12 cellular contexts compared by ENCODE assay signal in the genomic region with DNA sequence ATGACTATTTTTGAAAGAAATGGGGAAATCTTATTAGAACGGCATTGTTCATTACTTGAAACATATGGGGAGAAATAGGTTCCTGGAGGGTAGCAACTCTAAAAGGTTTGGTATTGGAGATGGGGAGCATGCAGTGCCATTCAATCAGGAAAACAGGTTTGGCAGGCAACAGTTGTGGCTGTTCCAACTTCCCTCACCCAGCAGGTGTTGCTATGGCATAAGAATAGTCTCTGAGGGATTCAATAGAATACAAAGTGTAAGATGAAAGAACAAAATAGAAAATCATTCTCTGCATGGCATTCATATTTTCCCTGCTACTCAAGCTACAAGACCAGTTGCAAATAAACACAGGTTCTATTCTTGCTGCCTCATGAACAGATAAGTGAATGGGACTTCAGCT.
DNase-seq lines count a peak whose midpoint lies in the region; ATAC-seq and TF ChIP-seq lines count a peak whose summit lies in the region.
"Had no signal": no experiment of that assay in that cellular context is flagged by ENCODE, and none has a peak within 500 bp of the region (broad histone marks: within the 10 kb centered on the region; RNA-seq: fewer than 3 reads in every experiment).

No MANE protein-coding gene starts in this region.

- H3K4me1 Mint-ChIP-seq in endothelial cell (ENCODE audit: unreplicated experiment) (peaks cover 12% of the 10 kb centered on the region), neural progenitor cell (peaks cover 6% of the 10 kb centered on the region)
- no peaks in the 10 kb centered on the region for H3K4me1 Mint-ChIP-seq in stimulated activated memory B cell treated with anti-CD40 and anti-IgM and Interleukin-4, amounts not matched to agents 10 μg/mL and 1 μg/mL and 100 μg/mL, for 72 hours

- H3K36me3 Mint-ChIP-seq in endothelial cell (ENCODE audit: low read depth, unreplicated experiment) (no peaks in the 10 kb centered on the region), neural progenitor cell (no peaks in the 10 kb centered on the region)
- H3K36me3 Mint-ChIP-seq in stimulated activated memory B cell treated with anti-CD40 and anti-IgM and Interleukin-4, amounts not matched to agents 10 μg/mL and 1 μg/mL and 100 μg/mL, for 72 hours: no peaks in the 10 kb centered on the region

- no peaks in the 10 kb centered on the region for H3K27me3 ChIP-seq in neural progenitor cell
- H3K27me3 ChIP-seq: tibial artery had no signal

- DNase-seq in HEK293T (ENCODE audit: extremely low spot score) (peak; percentile 2), NCI-H526 treated with DMSO at 0.1 percent for 48 hours (lab: John Stamatoyannopoulos, UW) (peak; percentile 60), endothelial cell (ENCODE audit: low spot score) (peak; percentile 25), neural progenitor cell (ENCODE audit: low spot score) (peak; percentile 58)
- DNase-seq: activated T-cell treated with anti-CD3 and anti-CD28 coated beads, Interleukin-2, amount 50 U/mL, for 72 hours; NK-92 treated with Interleukin-12 subunit alpha and Interleukin-12 subunit beta, amount 100 ng/mL, for 24 hours; stimulated activated CD4-positive, alpha-beta T cell treated with anti-CD3 and anti-CD28 coated beads, Interleukin-4, amount 100 ng/mL, for 4 hours; tibial artery had no signal

- no peak for TF ChIP-seq CTCF in endothelial cell (IDR thresholded peaks at IDR 0.05; ENCODE audit: unreplicated experiment)
- peak; percentile 54 for TF ChIP-seq CTCF in neural progenitor cell (IDR thresholded peaks at IDR 0.05)

- H3K79me2 ChIP-seq in neural progenitor cell (ENCODE audit: low read depth): no peaks in the 10 kb centered on the region

- H4K20me1 ChIP-seq in neural progenitor cell (ENCODE audit: low read depth): no peaks in the 10 kb centered on the region

- ATAC-seq in HG02973 (IDR thresholded peaks at IDR 0.05; ENCODE audit: unreplicated experiment): no peak
- no peak for ATAC-seq in stimulated activated memory B cell treated with anti-CD40 and anti-IgM and Interleukin-4, amounts not matched to agents 10 μg/mL and 1 μg/mL and 100 μg/mL, for 72 hours
- ATAC-seq in HG02678 (IDR thresholded peaks at IDR 0.05; ENCODE audit: unreplicated experiment): no peak
- ATAC-seq in HG02763 (IDR thresholded peaks at IDR 0.05; ENCODE audit: unreplicated experiment): no peak
- ATAC-seq: activated T-cell treated with anti-CD3 and anti-CD28 coated beads, Interleukin-2, amount 50 U/mL, for 72 hours had no signal

- CTCF ChIA-PET in HEK293T (lab: Yijun Ruan, JAX): no interaction called here

- H3K4me1 ChIP-seq in neural progenitor cell: no peaks in the 10 kb centered on the region
- H3K4me1 ChIP-seq: tibial artery had no signal

- no peak overlapping the region for H2AFZ ChIP-seq in neural progenitor cell (replicated peaks)

- no peaks in the 10 kb centered on the region for H3F3A ChIP-seq in neural progenitor cell (ENCODE audit: low read depth)

- POLR2A ChIA-PET in HEK293T (lab: Yijun Ruan, JAX): no interaction called here

- no peak overlapping the region for H3K4me3 ChIP-seq in neural progenitor cell
- H3K4me3 ChIP-seq: tibial artery had no signal

- peaks cover 1% of the 10 kb centered on the region for H3K27me3 Mint-ChIP-seq in endothelial cell (ENCODE audit: unreplicated experiment)
- no peaks in the 10 kb centered on the region for H3K27me3 Mint-ChIP-seq in neural progenitor cell (ENCODE audit: insufficient read depth, low read depth)
- no peaks in the 10 kb centered on the region for H3K27me3 Mint-ChIP-seq in stimulated activated memory B cell treated with anti-CD40 and anti-IgM and Interleukin-4, amounts not matched to agents 10 μg/mL and 1 μg/mL and 100 μg/mL, for 72 hours

- H3K4me3 Mint-ChIP-seq in endothelial cell (ENCODE audit: unreplicated experiment) (no peak overlapping the region), neural progenitor cell (no peak overlapping the region)
- no peak overlapping the region for H3K4me3 Mint-ChIP-seq in stimulated activated memory B cell treated with anti-CD40 and anti-IgM and Interleukin-4, amounts not matched to agents 10 μg/mL and 1 μg/mL and 100 μg/mL, for 72 hours
- H3K4me3 Mint-ChIP-seq: activated T-cell treated with anti-CD3 and anti-CD28 coated beads, Interleukin-2, amount 50 U/mL, for 72 hours had no signal

- no peak overlapping the region for H3K9ac ChIP-seq in neural progenitor cell

- no peaks in the 10 kb centered on the region for H3K9me3 ChIP-seq in neural progenitor cell (ENCODE audit: low read depth)
- H3K9me3 ChIP-seq: tibial artery had no signal

- no peak overlapping the region for H3K27ac ChIP-seq in neural progenitor cell
- H3K27ac ChIP-seq: tibial artery had no signal

- H3K9me3 Mint-ChIP-seq in endothelial cell (ENCODE audit: unreplicated experiment) (no peaks in the 10 kb centered on the region), neural progenitor cell (no peaks in the 10 kb centered on the region)
- H3K9me3 Mint-ChIP-seq in stimulated activated memory B cell treated with anti-CD40 and anti-IgM and Interleukin-4, amounts not matched to agents 10 μg/mL and 1 μg/mL and 100 μg/mL, for 72 hours: no peaks in the 10 kb centered on the region

- H3K36me3 ChIP-seq in neural progenitor cell: no peaks in the 10 kb centered on the region
- H3K36me3 ChIP-seq: tibial artery had no signal

- H3K27ac Mint-ChIP-seq in endothelial cell (ENCODE audit: unreplicated experiment) (no peak overlapping the region), neural progenitor cell (no peak overlapping the region)
- no peak overlapping the region for H3K27ac Mint-ChIP-seq in stimulated activated memory B cell treated with anti-CD40 and anti-IgM and Interleukin-4, amounts not matched to agents 10 μg/mL and 1 μg/mL and 100 μg/mL, for 72 hours
- H3K27ac Mint-ChIP-seq: activated T-cell treated with anti-CD3 and anti-CD28 coated beads, Interleukin-2, amount 50 U/mL, for 72 hours had no signal

- H3K4me2 ChIP-seq in neural progenitor cell: no peak overlapping the region

TF ChIP-seq in HEK293T, 16 proteins besides CTCF, POLR2A, EP300 and RAD21:
- TF ChIP-seq ZNF384 (IDR thresholded peaks at IDR 0.05) (no peak), FOXK2 (IDR thresholded peaks at IDR 0.05) (no peak), NFRKB (IDR thresholded peaks at IDR 0.05) (no peak), FOXM1 (IDR thresholded peaks at IDR 0.05; ENCODE audit: borderline replicate concordance) (no peak)
- TF ChIP-seq, protein P1, sequence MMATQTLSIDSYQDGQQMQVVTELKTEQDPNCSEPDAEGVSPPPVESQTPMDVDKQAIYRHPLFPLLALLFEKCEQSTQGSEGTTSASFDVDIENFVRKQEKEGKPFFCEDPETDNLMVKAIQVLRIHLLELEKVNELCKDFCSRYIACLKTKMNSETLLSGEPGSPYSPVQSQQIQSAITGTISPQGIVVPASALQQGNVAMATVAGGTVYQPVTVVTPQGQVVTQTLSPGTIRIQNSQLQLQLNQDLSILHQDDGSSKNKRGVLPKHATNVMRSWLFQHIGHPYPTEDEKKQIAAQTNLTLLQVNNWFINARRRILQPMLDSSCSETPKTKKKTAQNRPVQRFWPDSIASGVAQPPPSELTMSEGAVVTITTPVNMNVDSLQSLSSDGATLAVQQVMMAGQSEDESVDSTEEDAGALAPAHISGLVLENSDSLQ (IDR thresholded peaks at IDR 0.05): no peak

Comparison
In these comparisons a context has a peak if more than half of its experiments do, and no peak if none do; other contexts are left out.
1. DNase-seq: peak in every context shown above with its lines; median percentile 60 in NCI-H526 treated with DMSO at 0.1 percent for 48 hours; 58 in neural progenitor cell; 25 in endothelial cell; 2 in HEK293T.